In the genomic region with DNA sequence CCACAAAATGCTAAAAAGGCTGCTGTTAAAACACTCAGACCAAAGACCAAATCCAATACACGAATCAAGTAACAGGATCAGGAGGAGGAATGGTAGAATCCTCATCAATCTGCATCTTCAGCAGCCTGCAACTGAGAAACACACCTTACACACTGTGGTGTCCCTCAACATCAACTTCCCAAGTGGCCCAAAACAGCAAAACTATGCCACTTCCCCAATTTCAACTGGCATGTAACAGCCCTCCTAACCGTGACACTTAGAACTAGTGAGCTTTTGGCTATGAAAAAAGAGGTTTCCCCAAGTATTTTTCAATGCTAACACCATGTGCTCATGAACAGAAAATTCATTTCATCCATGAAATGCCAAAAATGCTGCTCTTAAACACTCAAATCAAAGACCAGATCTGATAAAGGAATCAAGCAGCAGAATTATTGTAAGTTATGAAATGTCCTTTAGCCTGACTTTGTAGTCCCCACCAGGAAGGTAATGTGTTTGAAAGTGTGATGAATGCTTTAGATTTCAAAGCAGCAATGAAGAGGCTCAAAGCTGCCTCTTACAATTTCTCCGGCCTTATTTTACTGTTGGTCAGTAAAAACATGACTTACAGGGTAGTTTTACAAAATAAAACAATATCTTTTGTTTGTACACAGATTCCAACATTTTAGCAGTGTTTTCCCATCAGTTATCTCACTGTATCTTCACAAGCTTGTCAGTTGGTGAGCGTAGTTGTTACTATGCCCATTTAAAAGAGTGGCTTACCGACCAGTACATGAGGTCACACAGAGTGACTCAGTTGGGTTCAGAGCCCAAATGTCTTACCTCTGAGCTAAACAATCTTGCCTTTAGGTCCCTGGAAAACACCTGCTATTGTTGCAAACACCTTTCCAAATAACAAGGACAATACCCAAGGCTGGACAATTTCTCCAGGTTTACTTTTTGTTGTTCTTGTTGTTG, we compare ENCODE assay signal across 16 cellular contexts.
DNase-seq lines count a peak whose midpoint lies in the region; ATAC-seq and TF ChIP-seq lines count a peak whose summit lies in the region.
"Had no signal": no experiment of that assay in that cellular context is flagged by ENCODE, and none has a peak within 500 bp of the region (broad histone marks: within the 10 kb centered on the region; RNA-seq: fewer than 3 reads in every experiment).

No MANE protein-coding gene starts in this region.

- H3K9me3 Mint-ChIP-seq in activated naive CD4-positive, alpha-beta T cell treated with anti-CD3 and anti-CD28 coated beads, Interleukin-2, amount 50 U/mL, for 72 hours, result peaks cover 0 to 3% of the 10 kb centered on the region in 2 donors
- peaks cover 9% of the 10 kb centered on the region for H3K9me3 Mint-ChIP-seq in mesothelial cell of epicardium

- peaks cover 18% of the 10 kb centered on the region for H3K4me1 ChIP-seq in foreskin keratinocyte
- H3K4me1 ChIP-seq: pancreas had no signal

- no peaks in the 10 kb centered on the region for H3K27me3 Mint-ChIP-seq in T-helper 17 cell
- H3K27me3 Mint-ChIP-seq in mesothelial cell of epicardium (ENCODE audit: low read depth), result no peaks in the 10 kb centered on the region
- H3K27me3 Mint-ChIP-seq: stimulated activated naive CD8-positive, alpha-beta T cell treated with anti-CD3 and anti-CD28 coated beads, Interleukin-15, Interleukin-2, amounts not matched to agents 100 ng/mL and 50 ng/mL, for 24 hours had no signal

- peaks cover 10% of the 10 kb centered on the region for H3K36me3 Mint-ChIP-seq in T-helper 17 cell (ENCODE audit: low read depth)
- peaks cover 12 to 14% of the 10 kb centered on the region in 2 donors for H3K36me3 Mint-ChIP-seq in activated naive CD4-positive, alpha-beta T cell treated with anti-CD3 and anti-CD28 coated beads, Interleukin-2, amount 50 U/mL, for 72 hours
- H3K36me3 Mint-ChIP-seq in mesothelial cell of epicardium, result no peaks in the 10 kb centered on the region

- in situ Hi-C loops in KBM-7 (cut with MboI; ENCODE audit: low pct_unique_long_range_greater_than_20kb, low sequenced_read_pairs), result no loop called here

- no peak overlapping the region for H3K27ac ChIP-seq in foreskin keratinocyte
- H3K27ac ChIP-seq: epithelial cell of prostate, pancreas had no signal

- TF ChIP-seq CTCF in foreskin keratinocyte (conservative IDR thresholded peaks at IDR 0.05) (no peak), mesothelial cell of epicardium (IDR thresholded peaks at IDR 0.05; ENCODE audit: unreplicated experiment) (no peak)

- H3K27ac Mint-ChIP-seq in T-helper 17 cell (peak overlapping the region; percentile 41), mesothelial cell of epicardium (no peak overlapping the region)
- H3K27ac Mint-ChIP-seq in activated naive CD4-positive, alpha-beta T cell treated with anti-CD3 and anti-CD28 coated beads, Interleukin-2, amount 50 U/mL, for 72 hours, result no peak overlapping the region
- H3K27ac Mint-ChIP-seq: stimulated activated naive CD8-positive, alpha-beta T cell treated with anti-CD3 and anti-CD28 coated beads, Interleukin-15, Interleukin-2, amounts not matched to agents 100 ng/mL and 50 ng/mL, for 24 hours had no signal

- H3K4me3 Mint-ChIP-seq in T-helper 17 cell (no peak overlapping the region), mesothelial cell of epicardium (no peak overlapping the region)
- H3K4me3 Mint-ChIP-seq: stimulated activated naive CD8-positive, alpha-beta T cell treated with anti-CD3 and anti-CD28 coated beads, Interleukin-15, Interleukin-2, amounts not matched to agents 100 ng/mL and 50 ng/mL, for 24 hours had no signal

- peaks cover 16% of the 10 kb centered on the region for H3K4me1 Mint-ChIP-seq in T-helper 17 cell
- H3K4me1 Mint-ChIP-seq in mesothelial cell of epicardium, result peaks cover 6% of the 10 kb centered on the region

- no peaks in the 10 kb centered on the region for H3K27me3 ChIP-seq in foreskin keratinocyte
- H3K27me3 ChIP-seq: pancreas had no signal

- DNase-seq in EH (ENCODE audit: low read depth) (peak; percentile 28), KBM-7 (peak; percentile 54), T-helper 17 cell (no peak), foreskin keratinocyte (peak in 1 of 2 donors; percentile 61), mesothelial cell of epicardium (ENCODE audit: low spot score in 2 of 2, unreplicated experiment in 2 of 2) (no peak), anterior cingulate cortex (lab: John Stamatoyannopoulos, UW) (no peak)
- no peak for DNase-seq in activated naive CD4-positive, alpha-beta T cell treated with anti-CD3 and anti-CD28 coated beads, Interleukin-2, amount 50 U/mL, for 72 hours (ENCODE audit: low spot score in 2 of 2)
- DNase-seq: activated CD4-positive, alpha-beta T cell treated with anti-CD3 and anti-CD28 coated beads for 48 hours; amniotic stem cell; DMS53; NCI-H1105; pancreas; T-helper 1 cell had no signal

- no peak for ATAC-seq in T-helper 17 cell
- ATAC-seq in foreskin keratinocyte, result peak; percentile 16
- ATAC-seq in activated naive CD4-positive, alpha-beta T cell treated with anti-CD3 and anti-CD28 coated beads, Interleukin-2, amount 50 U/mL, for 72 hours, result no peak
- ATAC-seq in HG03521 (IDR thresholded peaks at IDR 0.05; ENCODE audit: unreplicated experiment), result no peak
- ATAC-seq: pancreas had no signal

- H3K9me3 ChIP-seq in T-helper 17 cell (ENCODE audit: control insufficient read depth, low read length, poor library complexity, severe bottlenecking), result no peaks in the 10 kb centered on the region
- H3K9me3 ChIP-seq: pancreas had no signal

Comparison
In these comparisons a context has a peak if more than half of its experiments do, and no peak if none do; other contexts are left out.
1. DNase-seq: peak in EH (single experiment) and KBM-7 (single experiment); none in T-helper 17 cell (0 of 3), activated naive CD4-positive, alpha-beta T cell treated with anti-CD3 and anti-CD28 coated beads, Interleukin-2, amount 50 U/mL, for 72 hours (0 of 2), mesothelial cell of epicardium (0 of 2) and anterior cingulate cortex (0 of 58).